In genomic region chr14:89445252-89445973, GRCh38 we compare ENCODE assay signal across 9 cellular contexts. TPM values are rescaled to one million over a fixed set of nuclear protein-coding genes. Genes with fewer than 3 reads are reported as not detected.
DNase-seq lines count a peak whose midpoint lies in the region; ATAC-seq and TF ChIP-seq lines count a peak whose summit lies in the region.
"Had no signal": no experiment of that assay in that cellular context is flagged by ENCODE, and none has a peak within 500 bp of the region (broad histone marks: within the 10 kb centered on the region; RNA-seq: fewer than 3 reads in every experiment).

No MANE protein-coding gene starts in this region.

- H3K4me1 ChIP-seq in esophagus muscularis mucosa = peaks cover 0 to 5% (median 0%) of the 10 kb centered on the region in 4 donors
- H3K4me1 ChIP-seq in aorta (ENCODE audit: control insufficient read depth in 1 of 2, insufficient read depth in 2 of 2, low read length in 2 of 2) = peaks cover 0 to 3% of the 10 kb centered on the region in 2 donors

- no peaks in the 10 kb centered on the region for H3K27me3 Mint-ChIP-seq in activated T-helper 1 cell treated with anti-CD3 and anti-CD28 coated beads, Interleukin-12 subunit alpha, Interleukin-12 subunit beta, Interleukin-2, Interleukin-4 antibody, amounts not matched to agents 30 ng/mL and 10 ng/mL and 1 ng/mL, durations not matched to agents 14 hours and 24 hours and 36 hours (ENCODE audit: insufficient read depth)

- H3K9me3 ChIP-seq in esophagus muscularis mucosa = no peaks in the 10 kb centered on the region
- no peaks in the 10 kb centered on the region for H3K9me3 ChIP-seq in aorta (ENCODE audit: control insufficient read depth, low read length)
- H3K9me3 ChIP-seq: SJSA1 had no signal

- peaks cover 21% of the 10 kb centered on the region for H3K36me3 Mint-ChIP-seq in activated T-helper 1 cell treated with anti-CD3 and anti-CD28 coated beads, Interleukin-12 subunit alpha, Interleukin-12 subunit beta, Interleukin-2, Interleukin-4 antibody, amounts not matched to agents 30 ng/mL and 10 ng/mL and 1 ng/mL, durations not matched to agents 14 hours and 24 hours and 36 hours (ENCODE audit: low read depth)

- H3K27me3 ChIP-seq in esophagus muscularis mucosa (no peaks in the 10 kb centered on the region), aorta (ENCODE audit: control insufficient read depth in 1 of 2, insufficient read depth in 2 of 2, low read length in 1 of 2) (no peaks in the 10 kb centered on the region)
- H3K27me3 ChIP-seq: SJSA1 had no signal

- ATAC-seq in GM18868 (IDR thresholded peaks at IDR 0.05; ENCODE audit: unreplicated experiment) (peak; percentile 63), GM19463 (IDR thresholded peaks at IDR 0.05; ENCODE audit: unreplicated experiment) (no peak), aorta (ENCODE audit: low FRiP score) (no peak)

- no peak for TF ChIP-seq EP300 in esophagus muscularis mucosa (IDR thresholded peaks at IDR 0.05)

- peaks cover 54% of the 10 kb centered on the region for H3K4me1 Mint-ChIP-seq in activated T-helper 1 cell treated with anti-CD3 and anti-CD28 coated beads, Interleukin-12 subunit alpha, Interleukin-12 subunit beta, Interleukin-2, Interleukin-4 antibody, amounts not matched to agents 30 ng/mL and 10 ng/mL and 1 ng/mL, durations not matched to agents 14 hours and 24 hours and 36 hours (ENCODE audit: low read depth)

- H3K36me3 ChIP-seq in esophagus muscularis mucosa (no peaks in the 10 kb centered on the region), aorta (ENCODE audit: control insufficient read depth in 1 of 2, insufficient read depth in 2 of 2, low read length in 1 of 2) (no peaks in the 10 kb centered on the region)
- H3K36me3 ChIP-seq: SJSA1 had no signal

- H3K27ac Mint-ChIP-seq in activated T-helper 1 cell treated with anti-CD3 and anti-CD28 coated beads, Interleukin-12 subunit alpha, Interleukin-12 subunit beta, Interleukin-2, Interleukin-4 antibody, amounts not matched to agents 30 ng/mL and 10 ng/mL and 1 ng/mL, durations not matched to agents 14 hours and 24 hours and 36 hours = peak overlapping the region; percentile 83

- H3K27ac ChIP-seq in esophagus muscularis mucosa (replicated peaks in 1 of 4) = no peak overlapping the region
- no peak overlapping the region for H3K27ac ChIP-seq in aorta (ENCODE audit: low read depth in 1 of 2, low read length in 2 of 2)

- H3K4me3 Mint-ChIP-seq in activated T-helper 1 cell treated with anti-CD3 and anti-CD28 coated beads, Interleukin-12 subunit alpha, Interleukin-12 subunit beta, Interleukin-2, Interleukin-4 antibody, amounts not matched to agents 30 ng/mL and 10 ng/mL and 1 ng/mL, durations not matched to agents 14 hours and 24 hours and 36 hours = peak overlapping the region; percentile 37

- intact Hi-C loops in activated T-helper 1 cell treated with anti-CD3 and anti-CD28 coated beads, Interleukin-12 subunit alpha, Interleukin-12 subunit beta, Interleukin-2, Interleukin-4 antibody, amounts not matched to agents 30 ng/mL and 10 ng/mL and 1 ng/mL, durations not matched to agents 14 hours and 24 hours and 36 hours (cut with micrococcal nuclease) = loop anchor here (1.0 to 2.0 kb wide), 3 partner anchors 21 to 80 kb away; partner anchors contain the start of gene FOXN3
- intact Hi-C loops in esophagus muscularis mucosa (cut with DNase I) (no loop called here), aorta (cut with DNase I) (no loop called here)

- no peak overlapping the region for H3K4me3 ChIP-seq in foreskin fibroblast (ENCODE audit: low read depth in 1 of 2, low read length in 2 of 2)
- H3K4me3 ChIP-seq in esophagus muscularis mucosa = no peak overlapping the region
- H3K4me3 ChIP-seq in aorta (ENCODE audit: low read length in 2 of 2) = no peak overlapping the region
- H3K4me3 ChIP-seq: SJSA1 had no signal

- H3K9me3 Mint-ChIP-seq in activated T-helper 1 cell treated with anti-CD3 and anti-CD28 coated beads, Interleukin-12 subunit alpha, Interleukin-12 subunit beta, Interleukin-2, Interleukin-4 antibody, amounts not matched to agents 30 ng/mL and 10 ng/mL and 1 ng/mL, durations not matched to agents 14 hours and 24 hours and 36 hours = no peaks in the 10 kb centered on the region

- TF ChIP-seq CTCF in foreskin fibroblast (IDR thresholded peaks at IDR 0.05; ENCODE audit: low read depth, low read length) (no peak), esophagus muscularis mucosa (IDR thresholded peaks at IDR 0.05) (no peak)

- DNase-seq in HT1080 (ENCODE audit: low read depth) (peak; percentile 30), foreskin fibroblast (no peak), esophagus muscularis mucosa (ENCODE audit: extremely low spot score) (no peak), aorta (no peak)
- DNase-seq in activated T-helper 1 cell treated with anti-CD3 and anti-CD28 coated beads, Interleukin-12 subunit alpha, Interleukin-12 subunit beta, Interleukin-2, Interleukin-4 antibody, amounts not matched to agents 30 ng/mL and 10 ng/mL and 1 ng/mL, durations not matched to agents 14 hours and 24 hours and 36 hours (ENCODE audit: low spot score) = peak; percentile 11
- peak; percentile 55 for DNase-seq in stimulated activated CD4-positive, alpha-beta T cell treated with anti-CD3 and anti-CD28 coated beads, Interleukin-2, amount 100 ng/mL, for 4 hours (ENCODE audit: low read depth)

- no peak for TF ChIP-seq POLR2A in esophagus muscularis mucosa (IDR thresholded peaks at IDR 0.05; ENCODE audit: low read depth)

- WGBS in esophagus muscularis mucosa = 60% methylated on average over 2 of the region's 4 CpGs
- WGBS in aorta, 2 donors = 52 to 67% methylated on average over 4 of the region's 4 CpGs

RNA-seq across cellular contexts. Expression of gene FOXN3, which starts 28.4 kb away (rescaled TPM):
- total RNA-seq in HT1080 (2014; rRNA removed; shearing (Covaris generic)) = 13.9 and 15.6 TPM in 2 replicates
- polyA plus RNA-seq in HT1080 (2015; cell fraction: cytosol; rRNA removed) = 5.5 and 7.7 TPM in 2 replicates
- polyA plus RNA-seq in HT1080 (2015; cell fraction: nucleus; rRNA removed) = 3.0 and 3.9 TPM in 2 replicates
- total RNA-seq in activated T-helper 1 cell treated with anti-CD3 and anti-CD28 coated beads, Interleukin-12 subunit alpha, Interleukin-12 subunit beta, Interleukin-2, Interleukin-4 antibody, amounts not matched to agents 30 ng/mL and 10 ng/mL and 1 ng/mL, durations not matched to agents 14 hours and 24 hours and 36 hours = 86.9 and 97.3 TPM in 2 replicates
- total RNA-seq in esophagus muscularis mucosa = 100 to 1,000 TPM; 114 to 180 (median 145) TPM
- 100 to 1,000 TPM; 150 to 225 TPM for total RNA-seq in aorta
- 10 to 100 TPM; 21.4 to 51.8 TPM for polyA plus RNA-seq in aorta

Comparison
In these comparisons a context has a peak if more than half of its experiments do, and no peak if none do; other contexts are left out.
1. DNase-seq: peak in HT1080 (single experiment), activated T-helper 1 cell treated with anti-CD3 and anti-CD28 coated beads, Interleukin-12 subunit alpha, Interleukin-12 subunit beta, Interleukin-2, Interleukin-4 antibody, amounts not matched to agents 30 ng/mL and 10 ng/mL and 1 ng/mL, durations not matched to agents 14 hours and 24 hours and 36 hours (single experiment) and stimulated activated CD4-positive, alpha-beta T cell treated with anti-CD3 and anti-CD28 coated beads, Interleukin-2, amount 100 ng/mL, for 4 hours (single experiment); none in foreskin fibroblast (0 of 2), esophagus muscularis mucosa (single experiment) and aorta (0 of 2).